Comparison of ENCODE assay signal across 10 cellular contexts in genomic region chr9:127445851-127446719, GRCh38. TPM values are rescaled to one million over a fixed set of nuclear protein-coding genes. Genes with fewer than 3 reads are reported as not detected.
A peak's percentile ranks its signal among the peaks of the same experiment; 100 is the strongest.
DNase-seq lines count a peak whose midpoint lies in the region; ATAC-seq, FAIRE-seq and TF ChIP-seq lines count a peak whose summit lies in the region.
"Had no signal": no experiment of that assay in that cellular context is flagged by ENCODE, and none has a peak within 500 bp of the region (broad histone marks: within the 10 kb centered on the region; RNA-seq: fewer than 3 reads in every experiment).

No MANE protein-coding gene starts in this region.

- TF ChIP-seq CTCF in OCI-LY7 (conservative IDR thresholded peaks at IDR 0.05; ENCODE audit: low read length) = no peak

- peak overlapping the region in 1 of 2 donors; percentile 38 for H3K27ac Mint-ChIP-seq in stimulated activated naive CD8-positive, alpha-beta T cell treated with anti-CD3 and anti-CD28 coated beads, Interleukin-15, amount 100 ng/mL, for 72 hours

- peaks cover 36% of the 10 kb centered on the region for H4K20me1 ChIP-seq in OCI-LY7 (ENCODE audit: insufficient read depth, low read length)

- no peak for FAIRE-seq in H54 (lab: Jason Lieb, UNC)
- FAIRE-seq: urothelium cell line had no signal

- peak overlapping the region; percentile 34 for H3K27ac ChIP-seq in OCI-LY7 (ENCODE audit: low read depth, low read length, poor library complexity, severe bottlenecking)

- TF ChIP-seq POLR2A in H54 (IDR thresholded peaks at IDR 0.05; ENCODE audit: low read depth, low read length) = no peak

- POLR2A ChIA-PET in OCI-LY7 (lab: Charles Lee) = interaction anchor here (0.7 kb wide), 1 partner anchor 50 kb away, joined by 3 read pairs; no protein-coding TSS in a partner anchor

- H3K4me1 Mint-ChIP-seq in stimulated activated naive CD8-positive, alpha-beta T cell treated with anti-CD3 and anti-CD28 coated beads, Interleukin-15, amount 100 ng/mL, for 72 hours = peaks cover 47% of the 10 kb centered on the region

- H3K9me3 ChIP-seq in OCI-LY7 (ENCODE audit: low read length) = no peaks in the 10 kb centered on the region

- DNase-seq in stimulated activated naive CD8-positive, alpha-beta T cell treated with anti-CD3 and anti-CD28 coated beads, Interleukin-15, Interleukin-2, amounts not matched to agents 100 U/mL and 50 U/mL, for 24 hours = peak; percentile 26
- no peak for DNase-seq in stimulated activated naive CD8-positive, alpha-beta T cell treated with anti-CD3 and anti-CD28 coated beads, Interleukin-15, amount 100 ng/mL, for 72 hours
- peak; percentile 12 for DNase-seq in OCI-LY7 (ENCODE audit: low spot score)
- DNase-seq in cerebellar cortex (ENCODE audit: low spot score) = peak; percentile 62
- DNase-seq in activated CD4-positive, CD25-positive, alpha-beta regulatory T cell (lab: John Stamatoyannopoulos, UW) = no peak
- DNase-seq in H54 (ENCODE audit: insufficient read length, low spot score) = no peak
- no peak for DNase-seq in NCI-H226
- DNase-seq: NCI-H748 treated with DMSO at 0.1 percent for 48 hours had no signal

- no peak overlapping the region for H3K4me3 ChIP-seq in OCI-LY7 (ENCODE audit: low read depth, low read length, poor library complexity, severe bottlenecking)

- H3K27me3 Mint-ChIP-seq in stimulated activated naive CD8-positive, alpha-beta T cell treated with anti-CD3 and anti-CD28 coated beads, Interleukin-15, amount 100 ng/mL, for 72 hours = no peaks in the 10 kb centered on the region

- H3K36me3 ChIP-seq in OCI-LY7 (ENCODE audit: insufficient read depth, low read length) = peaks cover 86% of the 10 kb centered on the region

- H2AFZ ChIP-seq in OCI-LY7 (ENCODE audit: low read length) = no peak overlapping the region

- BruUV-seq in OCI-LY7 (replicated peaks; lab: Mats Ljungman, UMichigan) = no TSS peak

- H3K9me2 ChIP-seq in OCI-LY7 (ENCODE audit: insufficient read depth, low read length) = no peaks in the 10 kb centered on the region

- no peak overlapping the region for H3K4me2 ChIP-seq in OCI-LY7 (ENCODE audit: low read length)

- ATAC-seq in stimulated activated naive CD8-positive, alpha-beta T cell treated with anti-CD3 and anti-CD28 coated beads, Interleukin-15, Interleukin-2, amounts not matched to agents 100 U/mL and 50 U/mL, for 24 hours = peak; percentile 13
- ATAC-seq in stimulated activated naive CD8-positive, alpha-beta T cell treated with anti-CD3 and anti-CD28 coated beads, Interleukin-15, amount 100 ng/mL, for 72 hours = no peak
- ATAC-seq in GM18907 (IDR thresholded peaks at IDR 0.05; ENCODE audit: unreplicated experiment) = no peak

- no peak overlapping the region for H3K4me3 Mint-ChIP-seq in stimulated activated naive CD8-positive, alpha-beta T cell treated with anti-CD3 and anti-CD28 coated beads, Interleukin-15, amount 100 ng/mL, for 72 hours

- H3K4me1 ChIP-seq in OCI-LY7 (ENCODE audit: insufficient read depth, low read length, poor library complexity, severe bottlenecking) = peaks cover 23% of the 10 kb centered on the region

- intact Hi-C loops in OCI-LY7 (cut with micrococcal nuclease; ENCODE audit: unreplicated experiment) = no loop called here

- CTCF ChIA-PET in OCI-LY7 (lab: Charles Lee; ENCODE audit: unreplicated experiment) = no interaction called here

- H3K9me3 Mint-ChIP-seq in stimulated activated naive CD8-positive, alpha-beta T cell treated with anti-CD3 and anti-CD28 coated beads, Interleukin-15, amount 100 ng/mL, for 72 hours = peaks cover 0 to 13% of the 10 kb centered on the region in 2 donors

- peaks cover 38% of the 10 kb centered on the region for H3K79me2 ChIP-seq in OCI-LY7 (ENCODE audit: insufficient read depth, low read depth, low read length)

RNA-seq across cellular contexts. Expression of gene RPL12, which starts 5.1 kb away (rescaled TPM):
- total RNA-seq in OCI-LY7 (2014; rRNA removed; shearing (Covaris generic)) = 1,855 and 1,868 TPM in 2 replicates
- 1,622 and 1,726 TPM in 2 replicates for total RNA-seq in OCI-LY7 (2022)

RNA-seq across cellular contexts. Expression of gene LRSAM1, which starts 5.2 kb away (rescaled TPM):
- 13.6 and 20.8 TPM in 2 replicates for total RNA-seq in OCI-LY7 (2014; rRNA removed; shearing (Covaris generic))
- total RNA-seq in OCI-LY7 (2022) = 32.2 and 34.1 TPM in 2 replicates

RNA-seq across cellular contexts. Expression of gene ZNF79, which starts 21.9 kb away (rescaled TPM):
- 14.1 and 14.9 TPM in 2 replicates for total RNA-seq in OCI-LY7 (2014; rRNA removed; shearing (Covaris generic))
- 9.3 and 9.4 TPM in 2 replicates for total RNA-seq in OCI-LY7 (2022)

RNA-seq across cellular contexts. Expression of gene SLC2A8, which starts 49.1 kb away (rescaled TPM):
- 5.6 and 11.9 TPM in 2 replicates for total RNA-seq in OCI-LY7 (2014; rRNA removed; shearing (Covaris generic))
- 18.0 and 19.6 TPM in 2 replicates for total RNA-seq in OCI-LY7 (2022)

Comparison
In these comparisons a context has a peak if more than half of its experiments do, and no peak if none do; other contexts are left out.
1. DNase-seq: peak in stimulated activated naive CD8-positive, alpha-beta T cell treated with anti-CD3 and anti-CD28 coated beads, Interleukin-15, Interleukin-2, amounts not matched to agents 100 U/mL and 50 U/mL, for 24 hours (single experiment), OCI-LY7 (single experiment) and cerebellar cortex (single experiment); none in stimulated activated naive CD8-positive, alpha-beta T cell treated with anti-CD3 and anti-CD28 coated beads, Interleukin-15, amount 100 ng/mL, for 72 hours (0 of 2), activated CD4-positive, CD25-positive, alpha-beta regulatory T cell (0 of 4), H54 (single experiment) and NCI-H226 (single experiment).